11 cellular contexts compared by ENCODE assay signal in the genomic region with DNA sequence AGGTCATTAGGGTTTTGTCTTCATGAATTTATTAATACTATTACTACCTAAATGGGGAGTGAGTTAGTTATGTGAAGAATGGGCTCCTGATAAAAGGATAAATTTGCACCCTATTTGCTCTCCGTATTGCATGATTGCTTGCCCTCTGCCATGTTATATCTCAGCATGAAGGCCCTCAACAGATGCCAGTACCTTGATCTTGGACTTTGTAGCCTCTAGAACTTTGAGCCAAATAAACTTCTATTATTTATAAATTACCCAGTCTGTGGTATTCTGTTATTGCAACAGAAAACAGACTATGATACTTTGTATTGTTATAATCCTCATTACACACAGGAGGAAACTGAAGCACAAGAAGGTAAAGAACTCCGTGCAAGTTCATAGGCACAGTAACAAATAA.
"Had no signal": no experiment of that assay in that cellular context is flagged by ENCODE, and none has a peak within 500 bp of the region (broad histone marks: within the 10 kb centered on the region; RNA-seq: fewer than 3 reads in every experiment).

No MANE protein-coding gene starts in this region.

- H3K9me3 ChIP-seq: HAP-1 had no signal

- H3K36me3 ChIP-seq: HAP-1 had no signal

- H3K9ac ChIP-seq: GM23248 had no signal

- H3K4me1 ChIP-seq: HAP-1 had no signal

- H2AFZ ChIP-seq: GM23248, GM23338 had no signal

- H3K27ac ChIP-seq: GM23248 had no signal

- ATAC-seq: GM23338, HCT116 had no signal

- H3K4me2 ChIP-seq: GM23338 had no signal

- H3K4me3 ChIP-seq: GM23248, GM23338, HAP-1 had no signal

- FAIRE-seq: H1, H54 had no signal

- DNase-seq: GM23248, GOT3, H7, H9, HCEC 1CT, HFFc6 had no signal
